Comparison of ENCODE assay signal across 9 cellular contexts in genomic region chr7:150450491-150450992, GRCh38. TPM values are rescaled to one million over a fixed set of nuclear protein-coding genes. Genes with fewer than 3 reads are reported as not detected.
DNase-seq lines count a peak whose midpoint lies in the region; ATAC-seq, FAIRE-seq and TF ChIP-seq lines count a peak whose summit lies in the region.
"Had no signal": no experiment of that assay in that cellular context is flagged by ENCODE, and none has a peak within 500 bp of the region (broad histone marks: within the 10 kb centered on the region; RNA-seq: fewer than 3 reads in every experiment).

TSS of gene GIMAP8 (plus strand) at chr7:150450630. CDS start at chr7:150466699, 16,069 bp downstream.

- H2BK120ac ChIP-seq in mesendoderm (ENCODE audit: low read depth, low read length): no peak within 1 kb of the TSS

- no peak within 1 kb of the TSS for H3K4ac ChIP-seq in mesendoderm (ENCODE audit: low read depth, low read length)

- WGBS in mesendoderm (ENCODE audit: extremely low coverage, insufficient coverage, low lambda C conversion rate): no CpG with 5 or more reads among the region's 22 CpGs

- H2AFZ ChIP-seq in parathyroid adenoma: no peak within 1 kb of the TSS

- H3K4me3 ChIP-seq in parathyroid adenoma (ENCODE audit: low read depth, low read length) (peak within 1 kb of the TSS; percentile 44), mesendoderm (ENCODE audit: low read length) (no peak within 1 kb of the TSS)

- H4K5ac ChIP-seq in mesendoderm (ENCODE audit: low read length): no peak within 1 kb of the TSS

- DNase-seq in T-helper 22 cell (ENCODE audit: low read depth): peak; percentile 18
- peak; percentile 47 to 81 for DNase-seq in dermis microvascular lymphatic vessel endothelial cell (ENCODE audit: low read depth in 2 of 2)
- DNase-seq in mesendoderm: no peak
- no peak for DNase-seq in GOT3 (lab: John Stamatoyannopoulos, UW)
- DNase-seq in urothelium cell line (ENCODE audit: low spot score): no peak

- no peaks in the 10 kb centered on the region for H3K9me3 ChIP-seq in parathyroid adenoma (ENCODE audit: control insufficient read depth, low read length)

- no peak within 1 kb of the TSS for H3K9ac ChIP-seq in parathyroid adenoma
- no peak within 1 kb of the TSS for H3K9ac ChIP-seq in mesendoderm (ENCODE audit: low read length)

- H2AK5ac ChIP-seq in mesendoderm (ENCODE audit: low read length): no peak within 1 kb of the TSS

- no peak within 1 kb of the TSS for H3K18ac ChIP-seq in mesendoderm (ENCODE audit: low read length)

- ATAC-seq in GM21737 (IDR thresholded peaks at IDR 0.05; ENCODE audit: unreplicated experiment) (peak; percentile 27), HG03565 (IDR thresholded peaks at IDR 0.05; ENCODE audit: unreplicated experiment) (no peak)

- no peak within 1 kb of the TSS for H2BK5ac ChIP-seq in mesendoderm (ENCODE audit: low read length)

- no peaks in the 10 kb centered on the region for H3K27me3 ChIP-seq in parathyroid adenoma (ENCODE audit: control insufficient read depth, insufficient read depth, low read length)
- H3K27me3 ChIP-seq in mesendoderm (ENCODE audit: insufficient read depth, low read length, poor library complexity): no peaks in the 10 kb centered on the region

- peak within 1 kb of the TSS; percentile 57 for H3K27ac ChIP-seq in parathyroid adenoma
- H3K27ac ChIP-seq in mesendoderm (ENCODE audit: low read depth, low read length): no peak within 1 kb of the TSS

- no peak within 1 kb of the TSS for H4K8ac ChIP-seq in mesendoderm (ENCODE audit: low read depth, low read length)

- H3K36me3 ChIP-seq in parathyroid adenoma (ENCODE audit: control insufficient read depth, insufficient read depth, low read length): no peaks in the 10 kb centered on the region
- H3K36me3 ChIP-seq in mesendoderm (ENCODE audit: control insufficient read depth, insufficient read depth, low read length): no peaks in the 10 kb centered on the region

- H3K79me1 ChIP-seq in mesendoderm (ENCODE audit: low read length): no peaks in the 10 kb centered on the region

- H3K79me2 ChIP-seq in parathyroid adenoma: no peaks in the 10 kb centered on the region
- no peaks in the 10 kb centered on the region for H3K79me2 ChIP-seq in mesendoderm (ENCODE audit: control insufficient read depth, insufficient read depth, low read length)

- no peak for TF ChIP-seq CTCF in parathyroid adenoma (IDR thresholded peaks at IDR 0.05)

- H3K56ac ChIP-seq in mesendoderm (ENCODE audit: low read length): no peak within 1 kb of the TSS

- H3K4me1 ChIP-seq in parathyroid adenoma (no peaks in the 10 kb centered on the region), mesendoderm (ENCODE audit: control insufficient read depth, low read depth, low read length) (no peaks in the 10 kb centered on the region)

- H3K4me2 ChIP-seq in parathyroid adenoma (ENCODE audit: low read length) (no peak within 1 kb of the TSS), mesendoderm (ENCODE audit: low read length) (no peak within 1 kb of the TSS)

- H2BK15ac ChIP-seq in mesendoderm (replicated peaks; ENCODE audit: low read depth): no peak within 1 kb of the TSS

- no peak for FAIRE-seq in urothelium cell line (lab: Jason Lieb, UNC)
- FAIRE-seq: islet of Langerhans had no signal

- no peak within 1 kb of the TSS for H3K23ac ChIP-seq in mesendoderm (ENCODE audit: low read length)

RNA-seq across cellular contexts. Expression of gene GIMAP8, which starts in this region (rescaled TPM):
- total RNA-seq in dermis microvascular lymphatic vessel endothelial cell: 103 and 157 TPM in 2 replicates
- polyA plus RNA-seq in mesendoderm (2013, experiment 1 of 2): 0.01 TPM
- not detected for polyA plus RNA-seq in mesendoderm (2013, experiment 2 of 2)

Comparison
In these comparisons a context has a peak if more than half of its experiments do, and no peak if none do; other contexts are left out.
1. DNase-seq: peak in T-helper 22 cell (single experiment) and dermis microvascular lymphatic vessel endothelial cell (2 of 2); none in mesendoderm (single experiment), GOT3 (single experiment) and urothelium cell line (single experiment).